ENCODE assay signal across 9 cellular contexts in genomic region chr3:37725842-37726241, GRCh38.
"Had no signal": no experiment of that assay in that cellular context is flagged by ENCODE, and none has a peak within 500 bp of the region (broad histone marks: within the 10 kb centered on the region; RNA-seq: fewer than 3 reads in every experiment).

No MANE protein-coding gene starts in this region.

- H3K36me3 ChIP-seq: HAP-1 had no signal

- ATAC-seq: HCT116 had no signal

- H3K4me3 ChIP-seq: GM23248, HAP-1 had no signal

- H3K9me3 Mint-ChIP-seq: HFFc6 had no signal

- DNase-seq: GM23248, GOT3, H7, HFFc6, IMR-90, KBM-7 had no signal

- H3K4me1 ChIP-seq: HAP-1 had no signal

- H3K4me3 Mint-ChIP-seq: HFFc6 had no signal

- H3K27ac Mint-ChIP-seq: HFFc6 had no signal

- H3K27ac ChIP-seq: GM23248, KMS-11 had no signal
